8 cellular contexts compared by ENCODE assay signal in the genomic region with DNA sequence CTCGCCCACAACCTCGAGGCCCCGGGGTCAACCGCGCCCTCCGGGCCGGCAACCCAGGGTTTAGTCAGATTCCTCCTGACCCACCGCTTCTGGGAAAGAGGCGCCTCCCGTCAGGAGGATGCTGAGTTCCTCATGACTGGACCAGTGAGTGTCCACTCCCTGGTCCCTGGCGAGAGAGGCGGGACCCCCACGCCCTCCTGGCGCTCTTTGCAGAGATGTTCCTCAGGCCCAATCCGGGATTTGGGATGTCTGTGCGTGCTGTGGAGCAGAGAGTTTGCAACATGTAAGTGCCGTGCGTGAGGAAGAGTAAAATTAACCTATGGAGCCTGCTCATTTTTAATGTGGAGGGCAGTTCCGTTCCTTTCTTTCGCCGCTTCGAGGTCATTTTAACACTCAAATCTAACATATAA. TPM values are rescaled to one million over a fixed set of nuclear protein-coding genes. Genes with fewer than 3 reads are reported as not detected.
DNase-seq lines count a peak whose midpoint lies in the region; TF ChIP-seq lines count a peak whose summit lies in the region.

No MANE protein-coding gene starts in this region.

- H3K23ac ChIP-seq in mesendoderm (ENCODE audit: low read length): no peak overlapping the region

- WGBS in mesendoderm (ENCODE audit: extremely low coverage, insufficient coverage, low lambda C conversion rate): no CpG with 5 or more reads among the region's 22 CpGs

- peak overlapping the region; percentile 98 for H3K56ac ChIP-seq in mesendoderm (ENCODE audit: low read length)

- no peak for TF ChIP-seq CTCF in uterus (IDR thresholded peaks at IDR 0.05)

- no peak overlapping the region for H2BK120ac ChIP-seq in mesendoderm (ENCODE audit: low read depth, low read length)

- no peak overlapping the region for H2BK15ac ChIP-seq in mesendoderm (replicated peaks; ENCODE audit: low read depth)

- H4K5ac ChIP-seq in mesendoderm (ENCODE audit: low read length): no peak overlapping the region

- no peak overlapping the region for H3K4ac ChIP-seq in mesendoderm (ENCODE audit: low read depth, low read length)

- no peak overlapping the region for H2AK5ac ChIP-seq in mesendoderm (ENCODE audit: low read length)

- no peaks in the 10 kb centered on the region for H3K27me3 ChIP-seq in mesendoderm (ENCODE audit: insufficient read depth, low read length, poor library complexity)
- H3K27me3 ChIP-seq in uterus: no peaks in the 10 kb centered on the region

- H3K36me3 ChIP-seq in mesendoderm (ENCODE audit: control insufficient read depth, insufficient read depth, low read length) (no peaks in the 10 kb centered on the region), uterus (no peaks in the 10 kb centered on the region)

- peak overlapping the region; percentile 88 for H3K9ac ChIP-seq in mesendoderm (ENCODE audit: low read length)

- no peaks in the 10 kb centered on the region for H3K4me1 ChIP-seq in mesendoderm (ENCODE audit: control insufficient read depth, low read depth, low read length)
- H3K4me1 ChIP-seq in uterus: peaks cover 0 to 5% of the 10 kb centered on the region in 2 donors

- H3K4me2 ChIP-seq in mesendoderm (ENCODE audit: low read length): peak overlapping the region; percentile 34

- H3K79me1 ChIP-seq in mesendoderm (ENCODE audit: low read length): peaks cover 5% of the 10 kb centered on the region

- peaks cover 24% of the 10 kb centered on the region for H3K79me2 ChIP-seq in mesendoderm (ENCODE audit: control insufficient read depth, insufficient read depth, low read length)

- no peak overlapping the region for H4K8ac ChIP-seq in mesendoderm (ENCODE audit: low read depth, low read length)

- TF ChIP-seq POLR2A in uterus (IDR thresholded peaks at IDR 0.05): no peak

- peak overlapping the region; percentile 86 for H3K4me3 ChIP-seq in mesendoderm (ENCODE audit: low read length)
- peak overlapping the region; percentile 71 to 80 for H3K4me3 ChIP-seq in uterus

- intact Hi-C loops in uterus (cut with DNase I; ENCODE audit: low total_unique reads): loop anchor here (5.0 to 10.0 kb wide), 2 partner anchors 109 to 167 kb away; partner anchors contain the start of genes SMIM14 and UBE2K

- H3K9me3 ChIP-seq in uterus: no peaks in the 10 kb centered on the region

- peak; percentile 65 for DNase-seq in GM04503 (ENCODE audit: low read depth)
- peak; percentile 64 for DNase-seq in dermis blood vessel endothelial cell
- no peak for DNase-seq in mesendoderm
- peak; percentile 83 to 88 for DNase-seq in uterus
- DNase-seq in medulla oblongata (ENCODE audit: extremely low spot score): no peak
- no peak for DNase-seq in stimulated activated CD4-positive, alpha-beta T cell treated with anti-CD3 and anti-CD28 coated beads, Interleukin-2, amount 100 ng/mL, for 24 hours
- no peak for DNase-seq in globus pallidus (ENCODE audit: low spot score)

- no peak overlapping the region for H2BK5ac ChIP-seq in mesendoderm (ENCODE audit: low read length)

- H3K18ac ChIP-seq in mesendoderm (ENCODE audit: low read length): peak overlapping the region; percentile 46

- H3K27ac ChIP-seq in mesendoderm (ENCODE audit: low read depth, low read length) (peak overlapping the region; percentile 94), uterus (peak overlapping the region; percentile 95)

TF ChIP-seq in PFSK-1, 5 proteins besides CTCF, POLR2A, EP300 and RAD21:
- TF ChIP-seq FOXP2 (optimal IDR thresholded peaks at IDR 0.05; ENCODE audit: borderline replicate concordance, extremely low read depth, extremely low read length, insufficient read depth) (peak; percentile 20), SIN3A (IDR thresholded peaks at IDR 0.05; ENCODE audit: borderline replicate concordance, insufficient read depth, low read length) (no peak; the same call in 1 of the 2 replicates), TAF1 (IDR thresholded peaks at IDR 0.05; ENCODE audit: borderline replicate concordance, insufficient read depth, low read length) (no peak), POLR2AphosphoS5 (IDR thresholded peaks at IDR 0.05; ENCODE audit: low read depth, low read length) (no peak)
- TF ChIP-seq, protein P1, sequence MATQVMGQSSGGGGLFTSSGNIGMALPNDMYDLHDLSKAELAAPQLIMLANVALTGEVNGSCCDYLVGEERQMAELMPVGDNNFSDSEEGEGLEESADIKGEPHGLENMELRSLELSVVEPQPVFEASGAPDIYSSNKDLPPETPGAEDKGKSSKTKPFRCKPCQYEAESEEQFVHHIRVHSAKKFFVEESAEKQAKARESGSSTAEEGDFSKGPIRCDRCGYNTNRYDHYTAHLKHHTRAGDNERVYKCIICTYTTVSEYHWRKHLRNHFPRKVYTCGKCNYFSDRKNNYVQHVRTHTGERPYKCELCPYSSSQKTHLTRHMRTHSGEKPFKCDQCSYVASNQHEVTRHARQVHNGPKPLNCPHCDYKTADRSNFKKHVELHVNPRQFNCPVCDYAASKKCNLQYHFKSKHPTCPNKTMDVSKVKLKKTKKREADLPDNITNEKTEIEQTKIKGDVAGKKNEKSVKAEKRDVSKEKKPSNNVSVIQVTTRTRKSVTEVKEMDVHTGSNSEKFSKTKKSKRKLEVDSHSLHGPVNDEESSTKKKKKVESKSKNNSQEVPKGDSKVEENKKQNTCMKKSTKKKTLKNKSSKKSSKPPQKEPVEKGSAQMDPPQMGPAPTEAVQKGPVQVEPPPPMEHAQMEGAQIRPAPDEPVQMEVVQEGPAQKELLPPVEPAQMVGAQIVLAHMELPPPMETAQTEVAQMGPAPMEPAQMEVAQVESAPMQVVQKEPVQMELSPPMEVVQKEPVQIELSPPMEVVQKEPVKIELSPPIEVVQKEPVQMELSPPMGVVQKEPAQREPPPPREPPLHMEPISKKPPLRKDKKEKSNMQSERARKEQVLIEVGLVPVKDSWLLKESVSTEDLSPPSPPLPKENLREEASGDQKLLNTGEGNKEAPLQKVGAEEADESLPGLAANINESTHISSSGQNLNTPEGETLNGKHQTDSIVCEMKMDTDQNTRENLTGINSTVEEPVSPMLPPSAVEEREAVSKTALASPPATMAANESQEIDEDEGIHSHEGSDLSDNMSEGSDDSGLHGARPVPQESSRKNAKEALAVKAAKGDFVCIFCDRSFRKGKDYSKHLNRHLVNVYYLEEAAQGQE (IDR thresholded peaks at IDR 0.05; ENCODE audit: insufficient read depth in 1 of 2, low read depth in 2 of 2, low read length in 2 of 2): no peak

RNA-seq across cellular contexts. Expression of gene UGDH, which starts 0.8 kb away (rescaled TPM):
- polyA plus RNA-seq in PFSK-1 (2012; ENCODE audit: insufficient read length, low read depth): 13.3 TPM
- total RNA-seq in dermis blood vessel endothelial cell: 65.5 and 67.8 TPM in 2 replicates
- polyA plus RNA-seq in mesendoderm (2013, experiment 1 of 2): 82.2 TPM
- polyA plus RNA-seq in mesendoderm (2013, experiment 2 of 2): 82.0 TPM
- 100 to 1,000 TPM in 1 of 4 donors, 10 to 100 TPM in 3; 36.4 to 192 (median 48.9) TPM for total RNA-seq in uterus

Comparison
In these comparisons a context has a peak if more than half of its experiments do, and no peak if none do; other contexts are left out.
1. DNase-seq: peak in GM04503 (single experiment), dermis blood vessel endothelial cell (single experiment) and uterus (2 of 2); none in mesendoderm (single experiment), medulla oblongata (single experiment), stimulated activated CD4-positive, alpha-beta T cell treated with anti-CD3 and anti-CD28 coated beads, Interleukin-2, amount 100 ng/mL, for 24 hours (0 of 2) and globus pallidus (single experiment).